3 cellular contexts compared by ENCODE assay signal in genomic region chr2:122139739-122140138, GRCh38.
TF ChIP-seq lines count a peak whose summit lies in the region.

No MANE protein-coding gene starts in this region.

TF ChIP-seq in GM23338, 12 proteins besides CTCF, POLR2A, EP300 and RAD21 (continues in another document):
- TF ChIP-seq ZNF114 (CRISPR knock-in tag; IDR thresholded peaks at IDR 0.05) (no peak), EZH2phosphoT487 (IDR thresholded peaks at IDR 0.05; ENCODE audit: unreplicated experiment) (no peak), CREB1 (CRISPR knock-in tag; IDR thresholded peaks at IDR 0.05; ENCODE audit: low read depth) (no peak), ZNF331 (CRISPR knock-in tag; IDR thresholded peaks at IDR 0.05; ENCODE audit: low read depth) (no peak), REST (IDR thresholded peaks at IDR 0.05; ENCODE audit: unreplicated experiment) (no peak), JUNB (IDR thresholded peaks at IDR 0.05; ENCODE audit: unreplicated experiment) (no peak), POLR2AphosphoS5 (IDR thresholded peaks at IDR 0.05; ENCODE audit: low read depth) (no peak), ETS1 (IDR thresholded peaks at IDR 0.05) (no peak), NANOG (IDR thresholded peaks at IDR 0.05; ENCODE audit: borderline replicate concordance) (no peak)

TF ChIP-seq in K562, 482 proteins besides CTCF, POLR2A, EP300 and RAD21:
- no peak for TF ChIP-seq ATF4 (CRISPR knock-in tag; IDR thresholded peaks at IDR 0.05)
- no peak for TF ChIP-seq CREM (IDR thresholded peaks at IDR 0.05; ENCODE audit: low read depth)
- peak; percentile 65; the same call in 1 of the 2 replicates for TF ChIP-seq C11orf30 (IDR thresholded peaks at IDR 0.05; ENCODE audit: low read depth)
- no peak for TF ChIP-seq RBBP5 (IDR thresholded peaks at IDR 0.05; ENCODE audit: borderline replicate concordance, insufficient read depth, low read length, poor library complexity, severe bottlenecking)
- peak; percentile 75 for TF ChIP-seq ZNF316 (IDR thresholded peaks at IDR 0.05)
- peak; percentile 63 for TF ChIP-seq MAFG (tag; conservative IDR thresholded peaks at IDR 0.05)
- peak; percentile 52 for TF ChIP-seq MAFF (IDR thresholded peaks at IDR 0.05; ENCODE audit: low read length)
- TF ChIP-seq ZNF175 (CRISPR knock-in tag; IDR thresholded peaks at IDR 0.05; ENCODE audit: low read depth), result no peak
- TF ChIP-seq, protein P1, sequence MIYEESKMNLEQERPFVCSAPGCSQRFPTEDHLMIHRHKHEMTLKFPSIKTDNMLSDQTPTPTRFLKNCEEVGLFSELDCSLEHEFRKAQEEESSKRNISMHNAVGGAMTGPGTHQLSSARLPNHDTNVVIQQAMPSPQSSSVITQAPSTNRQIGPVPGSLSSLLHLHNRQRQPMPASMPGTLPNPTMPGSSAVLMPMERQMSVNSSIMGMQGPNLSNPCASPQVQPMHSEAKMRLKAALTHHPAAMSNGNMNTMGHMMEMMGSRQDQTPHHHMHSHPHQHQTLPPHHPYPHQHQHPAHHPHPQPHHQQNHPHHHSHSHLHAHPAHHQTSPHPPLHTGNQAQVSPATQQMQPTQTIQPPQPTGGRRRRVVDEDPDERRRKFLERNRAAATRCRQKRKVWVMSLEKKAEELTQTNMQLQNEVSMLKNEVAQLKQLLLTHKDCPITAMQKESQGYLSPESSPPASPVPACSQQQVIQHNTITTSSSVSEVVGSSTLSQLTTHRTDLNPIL (CRISPR knock-in tag; IDR thresholded peaks at IDR 0.05), result no peak
- no peak for TF ChIP-seq PRMT5 (CRISPR knock-in tag; IDR thresholded peaks at IDR 0.05)
- TF ChIP-seq KLF13 (tag; IDR thresholded peaks at IDR 0.05; ENCODE audit: borderline replicate concordance, low read depth), result no peak
- TF ChIP-seq MAFK (IDR thresholded peaks at IDR 0.05; ENCODE audit: low read length), result peak; percentile 32; the same call in 1 of the 2 replicates
TF ChIP-seq in K562: peak in this region for 5.

TF ChIP-seq in neural cell, 6 proteins besides CTCF, POLR2A, EP300 and RAD21:
- no peak for TF ChIP-seq SMC3 (conservative IDR thresholded peaks at IDR 0.05; ENCODE audit: poor library complexity)
- no peak for TF ChIP-seq MXI1 (conservative IDR thresholded peaks at IDR 0.05; ENCODE audit: poor library complexity, severe bottlenecking)
- TF ChIP-seq REST (IDR thresholded peaks at IDR 0.05; ENCODE audit: borderline replicate concordance), result no peak
- TF ChIP-seq EZH2 (IDR thresholded peaks at IDR 0.05; ENCODE audit: borderline replicate concordance, insufficient read depth, low read length, poor library complexity, severe bottlenecking), result no peak
- no peak for TF ChIP-seq TAF1 (IDR thresholded peaks at IDR 0.05; ENCODE audit: low read depth)
- no peak for TF ChIP-seq POLR2AphosphoS5 (IDR thresholded peaks at IDR 0.05)
